ENCODE assay signal across 23 cellular contexts in the genomic region with DNA sequence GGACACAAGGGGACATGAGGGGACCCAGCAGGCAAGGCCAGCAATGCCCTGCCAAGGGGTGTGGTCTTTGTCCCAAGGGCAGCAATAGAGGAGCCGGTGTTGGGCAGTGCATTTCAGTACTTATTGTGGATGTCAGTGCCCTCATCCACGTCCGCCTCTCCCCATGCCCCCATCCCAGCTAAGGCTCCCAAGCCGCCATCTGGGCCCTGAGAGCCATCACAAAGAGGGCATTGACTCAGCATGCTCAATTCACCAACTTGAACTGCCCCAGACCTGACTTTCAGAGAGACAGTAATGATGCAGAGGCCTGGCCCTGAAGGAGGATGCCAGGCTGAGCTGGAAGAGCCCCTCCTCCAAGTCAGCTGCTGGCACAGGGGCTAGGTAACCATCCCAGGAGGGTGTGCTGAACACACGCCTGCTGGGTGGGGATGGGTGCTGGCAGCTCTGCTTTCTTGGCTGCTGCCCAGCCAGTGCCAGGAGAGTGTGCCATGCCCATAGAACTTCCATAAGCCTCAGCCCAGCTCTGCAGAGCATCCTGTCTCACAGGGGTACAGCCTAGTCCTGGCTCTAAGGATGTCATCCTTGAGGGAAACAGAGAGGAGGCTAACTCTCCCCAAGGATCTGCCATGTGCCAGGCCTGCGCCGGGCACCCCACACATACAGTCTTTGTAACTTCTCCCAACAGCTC. TPM values are rescaled to one million over a fixed set of nuclear protein-coding genes. Genes with fewer than 3 reads are reported as not detected.
DNase-seq lines count a peak whose midpoint lies in the region; ATAC-seq and TF ChIP-seq lines count a peak whose summit lies in the region.
"Had no signal": no experiment of that assay in that cellular context is flagged by ENCODE, and none has a peak within 500 bp of the region (broad histone marks: within the 10 kb centered on the region; RNA-seq: fewer than 3 reads in every experiment).

No MANE protein-coding gene starts in this region.

- H2BK5ac ChIP-seq in mesenchymal stem cell (ENCODE audit: low read depth, low read length, poor library complexity, severe bottlenecking) = no peak overlapping the region

- H3K27ac ChIP-seq in esophagus muscularis mucosa (replicated peaks in 1 of 4) = peak overlapping the region; percentile 82 to 84 (median 83)
- H3K27ac ChIP-seq in mesenchymal stem cell (ENCODE audit: low read length, poor library complexity, severe bottlenecking) = no peak overlapping the region
- peak overlapping the region; percentile 94 for H3K27ac ChIP-seq in stomach smooth muscle (ENCODE audit: low read length)
- H3K27ac ChIP-seq: 22Rv1, BLaER1, colonic mucosa had no signal

- H3K9me3 ChIP-seq in esophagus muscularis mucosa = no peaks in the 10 kb centered on the region
- no peaks in the 10 kb centered on the region for H3K9me3 ChIP-seq in mesenchymal stem cell (ENCODE audit: control insufficient read depth, low read length)
- H3K9me3 ChIP-seq in stomach smooth muscle (ENCODE audit: control insufficient read depth in 2 of 2, low read length in 2 of 2) = no peaks in the 10 kb centered on the region
- H3K9me3 ChIP-seq: BLaER1, colonic mucosa, upper lobe of left lung had no signal

- no peak overlapping the region for H3K4ac ChIP-seq in mesenchymal stem cell (ENCODE audit: low read depth in 1 of 2, low read length in 2 of 2)

- H2AK5ac ChIP-seq in mesenchymal stem cell (ENCODE audit: low read length, severe bottlenecking) = no peak overlapping the region

- TF ChIP-seq POLR2A in esophagus muscularis mucosa (IDR thresholded peaks at IDR 0.05; ENCODE audit: low read depth) = no peak

- H4K91ac ChIP-seq in mesenchymal stem cell (ENCODE audit: low read length) = peak overlapping the region; percentile 35

- no peak overlapping the region for H2AFZ ChIP-seq in mesenchymal stem cell (ENCODE audit: low read depth, low read length)

- no peak overlapping the region for H3K23ac ChIP-seq in mesenchymal stem cell (ENCODE audit: low read length in 2 of 2)

- H2BK15ac ChIP-seq in mesenchymal stem cell (ENCODE audit: low read depth, poor library complexity, severe bottlenecking) = peak overlapping the region; percentile 85

- H3K79me1 ChIP-seq in mesenchymal stem cell (replicated peaks; ENCODE audit: low read length, poor library complexity, severe bottlenecking) = no peaks in the 10 kb centered on the region

- H4K8ac ChIP-seq in mesenchymal stem cell (ENCODE audit: low read length) = no peak overlapping the region

- H3K4me1 ChIP-seq in esophagus muscularis mucosa = peaks cover 81 to 90% (median 84%) of the 10 kb centered on the region in 4 donors
- H3K4me1 ChIP-seq in mesenchymal stem cell (ENCODE audit: control insufficient read depth, insufficient read depth, low read depth, low read length) = peaks cover 9% of the 10 kb centered on the region
- peaks cover 84% of the 10 kb centered on the region for H3K4me1 ChIP-seq in stomach smooth muscle (ENCODE audit: control insufficient read depth, insufficient read depth, low read length)
- H3K4me1 ChIP-seq: colonic mucosa had no signal

- DNase-seq in DMS 273 (lab: John Stamatoyannopoulos, UW; ENCODE audit: unreplicated experiment) (peak; percentile 21), DMS 273 treated with DMSO at 0.1 percent for 48 hours (lab: John Stamatoyannopoulos, UW) (no peak), esophagus muscularis mucosa (ENCODE audit: extremely low spot score) (no peak), mesenchymal stem cell (no peak), posterior vena cava (ENCODE audit: low spot score) (no peak)
- no peak for DNase-seq in activated CD4-positive, CD25-positive, alpha-beta regulatory T cell (lab: John Stamatoyannopoulos, UW)
- DNase-seq: activated CD4-positive, alpha-beta T cell treated with anti-CD3 and anti-CD28 coated beads, Interleukin-2, amount 50 U/mL, for 1 hour; aorta; colonic mucosa; DMS153; glutamatergic neuron; islet precursor cell; mesendoderm; MM.1S; NCI-H1930; NCI-H774; stimulated activated CD4-positive, alpha-beta T cell treated with anti-CD3 and anti-CD28 coated beads, Interleukin-4, amount 100 ng/mL, for 4 hours; stimulated activated CD8-positive, alpha-beta memory T cell treated with anti-CD3 and anti-CD28 coated beads, Interleukin-4, amount 100 ng/mL, for 48 hours; upper lobe of left lung had no signal

- no peak overlapping the region for H2BK120ac ChIP-seq in mesenchymal stem cell (ENCODE audit: low read depth, low read length)

- H3K27me3 ChIP-seq in esophagus muscularis mucosa (no peaks in the 10 kb centered on the region), mesenchymal stem cell (ENCODE audit: control insufficient read depth in 1 of 2, insufficient read depth in 1 of 2, low read length in 2 of 2) (peaks cover 44 to 76% of the 10 kb centered on the region in 2 experiments), stomach smooth muscle (ENCODE audit: control insufficient read depth in 1 of 2, insufficient read depth in 2 of 2, low read length in 2 of 2) (no peaks in the 10 kb centered on the region)
- H3K27me3 ChIP-seq: BLaER1, colonic mucosa, upper lobe of left lung had no signal

- H3K36me3 ChIP-seq in esophagus muscularis mucosa (peaks cover 0 to 14% (median 0%) of the 10 kb centered on the region in 4 donors), mesenchymal stem cell (ENCODE audit: control insufficient read depth in 1 of 2, insufficient read depth in 2 of 2, low read depth in 1 of 2, low read length in 2 of 2) (no peaks in the 10 kb centered on the region), stomach smooth muscle (ENCODE audit: control insufficient read depth in 2 of 2, insufficient read depth in 2 of 2, low read length in 2 of 2) (peaks cover 0 to 2% of the 10 kb centered on the region in 2 donors)
- H3K36me3 ChIP-seq: BLaER1, colonic mucosa, upper lobe of left lung had no signal

- intact Hi-C loops in esophagus muscularis mucosa (cut with DNase I) = no loop called here
- intact Hi-C loops in posterior vena cava (cut with DNase I) = no loop called here

- H3K4me2 ChIP-seq in mesenchymal stem cell (ENCODE audit: low read length, poor library complexity, severe bottlenecking) = no peak overlapping the region
- H3K4me2 ChIP-seq: BLaER1 had no signal

- H3K14ac ChIP-seq in mesenchymal stem cell (ENCODE audit: low read length in 2 of 2) = no peak overlapping the region

- TF ChIP-seq EP300 in esophagus muscularis mucosa (IDR thresholded peaks at IDR 0.05) = no peak

- 93% methylated on average over 6 of the region's 7 CpGs for WGBS in esophagus muscularis mucosa
- WGBS in mesenchymal stem cell = 97% methylated on average over 5 of the region's 7 CpGs

- no peak for TF ChIP-seq CTCF in esophagus muscularis mucosa (IDR thresholded peaks at IDR 0.05)

- no peak overlapping the region for H3K4me3 ChIP-seq in esophagus muscularis mucosa
- no peak overlapping the region for H3K4me3 ChIP-seq in mesenchymal stem cell (ENCODE audit: insufficient read depth in 1 of 2, low read depth in 1 of 2, low read length in 2 of 2)
- H3K4me3 ChIP-seq in stomach smooth muscle (ENCODE audit: low read length in 2 of 2) = peak overlapping the region; percentile 7 to 15
- H3K4me3 ChIP-seq: BLaER1, colonic mucosa, upper lobe of left lung had no signal

- H3K9ac ChIP-seq in mesenchymal stem cell (ENCODE audit: low read length) (no peak overlapping the region), stomach smooth muscle (ENCODE audit: low read length in 2 of 2) (peak overlapping the region; percentile 14 to 42)
- H3K9ac ChIP-seq: BLaER1 had no signal

- H2BK12ac ChIP-seq in mesenchymal stem cell (ENCODE audit: low read length in 2 of 2) = peak overlapping the region; percentile 19 to 67

- ATAC-seq in HG03135 (IDR thresholded peaks at IDR 0.05; ENCODE audit: unreplicated experiment) = no peak

- peak overlapping the region; percentile 42 to 92 for H3K18ac ChIP-seq in mesenchymal stem cell (ENCODE audit: low read depth in 1 of 2, low read length in 2 of 2)

RNA-seq across cellular contexts. Expression of a gene that starts 46.5 kb away (rescaled TPM):
- total RNA-seq in esophagus muscularis mucosa = 10 to 100 TPM; 40.6 to 68.8 (median 47.6) TPM
- polyA plus RNA-seq in mesenchymal stem cell (2013, experiment 1 of 2) = 0.61 TPM
- polyA plus RNA-seq in mesenchymal stem cell (2013, experiment 2 of 2) = 0.56 TPM
- 10 to 100 TPM; 33.0 to 38.8 TPM for total RNA-seq in posterior vena cava

Comparison
In these comparisons a context has a peak if more than half of its experiments do, and no peak if none do; other contexts are left out.
1. H3K4me3 ChIP-seq: peak in stomach smooth muscle (2 of 2); none in esophagus muscularis mucosa (0 of 4) and mesenchymal stem cell (0 of 2).